In genomic region chr9:37974506-37975173, GRCh38 we compare ENCODE assay signal across 2 cellular contexts.
TF ChIP-seq lines count a peak whose summit lies in the region.

No MANE protein-coding gene starts in this region.

TF ChIP-seq in IMR-90, 13 proteins besides CTCF, POLR2A, EP300 and RAD21:
- no peak for TF ChIP-seq RCOR1 (IDR thresholded peaks at IDR 0.05; ENCODE audit: insufficient replicate concordance, low read length)
- no peak for TF ChIP-seq CEBPB (IDR thresholded peaks at IDR 0.05; ENCODE audit: low read depth, low read length)
- TF ChIP-seq MAFK (IDR thresholded peaks at IDR 0.05; ENCODE audit: low read depth, low read length) = no peak
- no peak for TF ChIP-seq MAZ (IDR thresholded peaks at IDR 0.05; ENCODE audit: borderline replicate concordance, low read depth, low read length)
- TF ChIP-seq RFX5 (IDR thresholded peaks at IDR 0.05; ENCODE audit: low read depth, low read length) = no peak
- TF ChIP-seq SMC3 (IDR thresholded peaks at IDR 0.05; ENCODE audit: low read depth, low read length) = no peak
- TF ChIP-seq MXI1 (IDR thresholded peaks at IDR 0.05; ENCODE audit: borderline replicate concordance, low read depth, low read length) = no peak
- TF ChIP-seq FOS (IDR thresholded peaks at IDR 0.05; ENCODE audit: low read depth, low read length) = no peak
- no peak for TF ChIP-seq ELK1 (IDR thresholded peaks at IDR 0.05; ENCODE audit: borderline replicate concordance, low read depth, low read length)
- TF ChIP-seq USF2 (IDR thresholded peaks at IDR 0.05; ENCODE audit: low read depth, low read length) = no peak
- no peak for TF ChIP-seq CHD1 (IDR thresholded peaks at IDR 0.05; ENCODE audit: low read depth, low read length)
- no peak for TF ChIP-seq NFE2L2 (IDR thresholded peaks at IDR 0.05; ENCODE audit: low read depth, low read length)
- no peak for TF ChIP-seq BHLHE40 (IDR thresholded peaks at IDR 0.05; ENCODE audit: low read depth, low read length)
TF ChIP-seq in IMR-90: peak in this region for 0.

TF ChIP-seq in H1, 55 proteins besides CTCF, POLR2A, EP300 and RAD21:
- TF ChIP-seq YY1 (IDR thresholded peaks at IDR 0.05; ENCODE audit: low read depth, low read length) = no peak
- TF ChIP-seq USF2 (IDR thresholded peaks at IDR 0.05; ENCODE audit: low read length) = no peak
- TF ChIP-seq ZNF274 (IDR thresholded peaks at IDR 0.05; ENCODE audit: borderline replicate concordance, extremely low read depth, low read length) = no peak
- TF ChIP-seq CEBPB (IDR thresholded peaks at IDR 0.05; ENCODE audit: low read depth, low read length) = no peak
- no peak for TF ChIP-seq MAFK (IDR thresholded peaks at IDR 0.05; ENCODE audit: low read depth, low read length)
- no peak for TF ChIP-seq JUN (IDR thresholded peaks at IDR 0.05; ENCODE audit: low read depth, low read length)
- no peak for TF ChIP-seq RNF2 (IDR thresholded peaks at IDR 0.05; ENCODE audit: borderline replicate concordance, low read depth, low read length, missing control alignments, poor library complexity, severe bottlenecking)
- no peak for TF ChIP-seq CHD2 (IDR thresholded peaks at IDR 0.05; ENCODE audit: low read length)
- no peak for TF ChIP-seq KDM4A (IDR thresholded peaks at IDR 0.05; ENCODE audit: low read depth, low read length, severe bottlenecking)
- TF ChIP-seq TAF1 (IDR thresholded peaks at IDR 0.05; ENCODE audit: low read depth, low read length) = no peak
- TF ChIP-seq ATF2 (IDR thresholded peaks at IDR 0.05; ENCODE audit: low read length) = no peak
- TF ChIP-seq PHF8 (conservative IDR thresholded peaks at IDR 0.05; ENCODE audit: low read depth, low read length) = no peak
- TF ChIP-seq BCL11A (IDR thresholded peaks at IDR 0.05; ENCODE audit: low read depth in 2 of 2, low read length in 2 of 2) = no peak
- no peak for TF ChIP-seq E2F6 (IDR thresholded peaks at IDR 0.05)
- no peak for TF ChIP-seq RFX5 (IDR thresholded peaks at IDR 0.05; ENCODE audit: borderline replicate concordance, low read depth, low read length)
